16 cellular contexts compared by ENCODE assay signal in the genomic region with DNA sequence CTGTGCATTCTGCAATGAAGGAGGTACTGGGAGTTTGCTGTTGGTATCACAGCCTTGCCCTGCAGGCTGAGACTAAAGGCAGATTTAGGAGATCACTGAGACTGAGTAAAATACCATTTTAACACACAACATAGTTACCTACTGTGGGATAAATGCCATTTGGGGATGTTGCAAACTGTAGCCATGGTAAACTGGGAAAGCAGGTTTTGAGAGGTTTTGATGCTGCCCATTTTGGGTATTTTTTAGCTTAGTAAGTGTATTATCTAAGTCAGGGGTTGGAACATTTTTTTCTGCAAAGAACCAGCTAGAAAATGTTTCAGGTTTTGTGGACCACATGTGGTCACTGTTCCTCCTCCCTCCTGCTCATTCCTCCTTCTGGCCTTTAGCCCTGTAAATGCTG.
DNase-seq lines count a peak whose midpoint lies in the region; ATAC-seq and TF ChIP-seq lines count a peak whose summit lies in the region.
"Had no signal": no experiment of that assay in that cellular context is flagged by ENCODE, and none has a peak within 500 bp of the region (broad histone marks: within the 10 kb centered on the region; RNA-seq: fewer than 3 reads in every experiment).

No MANE protein-coding gene starts in this region.

- H3K9me3 Mint-ChIP-seq in WTC11: no peaks in the 10 kb centered on the region
- H3K9me3 Mint-ChIP-seq in nephron progenitor cell: peaks cover 47% of the 10 kb centered on the region
- H3K9me3 Mint-ChIP-seq: CD4-positive, alpha-beta T cell had no signal

- H3K36me3 Mint-ChIP-seq in WTC11: peaks cover 60% of the 10 kb centered on the region
- peaks cover 91% of the 10 kb centered on the region for H3K36me3 Mint-ChIP-seq in nephron progenitor cell (ENCODE audit: low read depth)

- no peak overlapping the region for H3K4me2 ChIP-seq in OCI-LY7 (ENCODE audit: low read length)

- no TSS peak for BruUV-seq in OCI-LY7 (replicated peaks; lab: Mats Ljungman, UMichigan)

- no peaks in the 10 kb centered on the region for H3K27me3 Mint-ChIP-seq in WTC11 (ENCODE audit: low read depth)
- H3K27me3 Mint-ChIP-seq in nephron progenitor cell (ENCODE audit: low read depth, poor library complexity): no peaks in the 10 kb centered on the region
- H3K27me3 Mint-ChIP-seq: CD4-positive, alpha-beta T cell had no signal

- H3K4me1 Mint-ChIP-seq in WTC11: peaks cover 27% of the 10 kb centered on the region
- peaks cover 7% of the 10 kb centered on the region for H3K4me1 Mint-ChIP-seq in nephron progenitor cell

- H2AFZ ChIP-seq in OCI-LY7 (ENCODE audit: low read length): no peak overlapping the region

- no peak for TF ChIP-seq CTCF in WTC11 (IDR thresholded peaks at IDR 0.05)
- no peak for TF ChIP-seq CTCF in nephron progenitor cell (IDR thresholded peaks at IDR 0.05)
- TF ChIP-seq CTCF in OCI-LY7 (conservative IDR thresholded peaks at IDR 0.05; ENCODE audit: low read length): no peak

- peaks cover 95% of the 10 kb centered on the region for H3K36me3 ChIP-seq in OCI-LY7 (ENCODE audit: insufficient read depth, low read length)

- H3K9me2 ChIP-seq in OCI-LY7 (ENCODE audit: insufficient read depth, low read length): no peaks in the 10 kb centered on the region

- H3K27ac Mint-ChIP-seq in WTC11 (peak overlapping the region; percentile 75), nephron progenitor cell (peak overlapping the region; percentile 78)
- H3K27ac Mint-ChIP-seq: CD4-positive, alpha-beta T cell had no signal

- POLR2A ChIA-PET in WTC11 (lab: Charles Lee) (no interaction called here), OCI-LY7 (lab: Charles Lee) (interaction anchor here (0.6 kb wide), 2 partner anchors 11 to 27 kb away, joined by 3 to 4 read pairs; no protein-coding TSS in a partner anchor)

- no peak overlapping the region for H3K4me3 Mint-ChIP-seq in WTC11
- no peak overlapping the region for H3K4me3 Mint-ChIP-seq in nephron progenitor cell
- H3K4me3 Mint-ChIP-seq: CD4-positive, alpha-beta T cell; H9 had no signal

- peak; percentile 14 for DNase-seq in activated effector memory CD4-positive, alpha-beta T cell treated with anti-CD3 and anti-CD28 coated beads, Interleukin-2, amount 50 U/mL, for 16 hours
- DNase-seq in activated effector memory CD4-positive, alpha-beta T cell treated with Interleukin-2 at 50 U/mL for 16 hours: no peak
- DNase-seq in WTC11 (ENCODE audit: low spot score) (no peak), nephron progenitor cell (no peak), OCI-LY7 (ENCODE audit: low spot score) (no peak), NCI-H1417 treated with DMSO at 0.1 percent for 48 hours (lab: John Stamatoyannopoulos, UW) (no peak)
- DNase-seq: CD4-positive, alpha-beta T cell; COR-L47; DMS79; H9; Karpas-422; NCI-H1694 treated with DMSO at 0.1 percent for 48 hours; NCI-H446 treated with DMSO at 0.1 percent for 48 hours; NCI-H526 treated with DMSO at 0.1 percent for 48 hours; SHP77 had no signal

- H3K9me3 ChIP-seq in OCI-LY7 (ENCODE audit: low read length): peaks cover 6% of the 10 kb centered on the region; the same call in 1 of the 2 replicates

- no peak overlapping the region for H3K27ac ChIP-seq in OCI-LY7 (ENCODE audit: low read depth, low read length, poor library complexity, severe bottlenecking)

- H3K4me1 ChIP-seq in OCI-LY7 (ENCODE audit: insufficient read depth, low read length, poor library complexity, severe bottlenecking): no peaks in the 10 kb centered on the region

- peaks cover 47% of the 10 kb centered on the region for H3K79me2 ChIP-seq in OCI-LY7 (ENCODE audit: insufficient read depth, low read depth, low read length)

- no peaks in the 10 kb centered on the region for H4K20me1 ChIP-seq in OCI-LY7 (ENCODE audit: insufficient read depth, low read length)

- intact Hi-C loops in OCI-LY7 (cut with micrococcal nuclease; ENCODE audit: unreplicated experiment): no loop called here

- CTCF ChIA-PET in WTC11 (lab: Charles Lee): no interaction called here
- CTCF ChIA-PET in OCI-LY7 (lab: Charles Lee; ENCODE audit: unreplicated experiment): no interaction called here

- no peak overlapping the region for H3K4me3 ChIP-seq in OCI-LY7 (ENCODE audit: low read depth, low read length, poor library complexity, severe bottlenecking)

- ATAC-seq in WTC11 (no peak), GM18502 (IDR thresholded peaks at IDR 0.05; ENCODE audit: poor library complexity, unreplicated experiment) (no peak)

TF ChIP-seq in WTC11, 78 proteins besides CTCF, POLR2A, EP300 and RAD21:
- TF ChIP-seq ZBTB21 (CRISPR knock-in tag; IDR thresholded peaks at IDR 0.05; ENCODE audit: borderline replicate concordance): no peak
